ENCODE assay signal across 1 cellular context in the genomic region with DNA sequence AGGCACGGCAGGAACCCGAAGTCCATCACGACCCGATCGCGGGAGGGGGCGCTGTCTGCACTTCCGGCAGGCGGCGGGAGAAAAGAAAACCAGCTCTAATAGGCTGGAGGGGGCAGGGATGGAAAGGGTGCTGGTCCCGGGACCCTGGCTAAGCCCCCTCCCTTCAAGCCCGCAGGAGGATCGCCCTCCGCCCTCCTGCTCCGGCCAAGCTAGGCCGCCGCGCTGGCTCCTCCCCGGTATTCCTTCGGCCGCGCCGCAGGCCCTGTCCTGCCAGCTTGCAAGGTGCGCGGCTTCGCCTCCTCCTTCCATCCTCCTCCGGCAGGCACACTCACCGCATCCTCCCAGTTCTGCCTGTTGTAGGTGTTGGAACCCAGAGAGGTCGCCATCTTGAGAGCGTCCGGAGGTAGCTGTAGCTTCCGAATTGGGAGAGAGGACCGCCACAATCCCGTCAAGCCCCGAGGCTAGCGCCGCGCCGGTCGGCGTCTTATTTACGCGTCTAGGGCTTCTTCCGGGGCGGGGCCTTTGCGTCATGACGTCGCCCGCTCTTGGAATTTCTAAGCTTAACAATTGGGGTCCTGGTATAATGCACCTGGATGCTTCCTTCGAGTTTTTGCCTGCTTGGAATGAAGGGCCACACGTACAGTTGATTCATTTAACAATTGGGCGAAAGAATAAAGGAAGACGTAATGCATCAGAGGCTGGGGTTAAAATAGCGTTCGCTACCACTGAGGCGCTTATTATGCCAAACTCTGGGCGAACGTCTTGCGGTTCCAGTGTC.
TF ChIP-seq lines count a peak whose summit lies in the region.

A gene (minus strand): TSS at position 463 of the 778 bp plus-strand sequence. CDS start 77 bp downstream, at position 386.

TF ChIP-seq in IMR-90, 13 proteins besides CTCF, POLR2A, EP300 and RAD21 (continued from another document):
- TF ChIP-seq NFE2L2 (IDR thresholded peaks at IDR 0.05; ENCODE audit: low read depth, low read length) = no peak
- TF ChIP-seq FOS (IDR thresholded peaks at IDR 0.05; ENCODE audit: low read depth, low read length) = no peak
